Comparison of ENCODE assay signal across 1 cellular context in the genomic region with DNA sequence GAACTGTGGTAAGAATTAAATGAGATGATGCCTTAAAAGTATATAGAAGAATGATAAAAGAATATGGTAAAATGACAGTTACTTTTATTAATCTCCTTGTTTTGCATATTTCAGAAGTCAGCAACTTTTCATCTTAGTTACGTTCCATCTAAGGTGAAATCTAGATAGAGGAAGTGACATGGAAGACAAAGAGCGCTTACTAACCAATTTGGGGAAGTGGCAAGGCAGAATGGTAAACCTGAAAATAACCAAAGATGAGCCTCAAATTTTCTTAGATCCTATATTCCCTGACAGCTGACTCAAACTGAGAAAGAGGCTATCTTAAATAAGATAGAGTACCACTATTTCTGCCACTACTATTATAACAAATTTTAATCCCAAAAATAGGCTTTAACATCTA.
TF ChIP-seq lines count a peak whose summit lies in the region.

No MANE protein-coding gene starts in this region.

TF ChIP-seq in HepG2, 621 proteins besides CTCF, POLR2A, EP300 and RAD21:
- no peak for TF ChIP-seq KLF16 (CRISPR knock-in tag; IDR thresholded peaks at IDR 0.05)
- no peak for TF ChIP-seq STAT5B (CRISPR knock-in tag; IDR thresholded peaks at IDR 0.05)
